Comparison of ENCODE assay signal across 14 cellular contexts in genomic region chr1:151519667-151520066, GRCh38. TPM values are rescaled to one million over a fixed set of nuclear protein-coding genes. Genes with fewer than 3 reads are reported as not detected.
A peak's percentile ranks its signal among the peaks of the same experiment; 100 is the strongest.
DNase-seq lines count a peak whose midpoint lies in the region; ATAC-seq lines count a peak whose summit lies in the region.
"Had no signal": no experiment of that assay in that cellular context is flagged by ENCODE, and none has a peak within 500 bp of the region (broad histone marks: within the 10 kb centered on the region; RNA-seq: fewer than 3 reads in every experiment).

No MANE protein-coding gene starts in this region.

- H3K4me1 Mint-ChIP-seq in T-helper 17 cell, result no peaks in the 10 kb centered on the region
- H3K4me1 Mint-ChIP-seq: CD8-positive, alpha-beta memory T cell; IgD-negative memory B cell had no signal

- no peaks in the 10 kb centered on the region for H3K9me3 ChIP-seq in T-helper 17 cell (ENCODE audit: control insufficient read depth, low read length, poor library complexity, severe bottlenecking)

- no peak overlapping the region for H3K4me3 Mint-ChIP-seq in T-helper 17 cell
- H3K4me3 Mint-ChIP-seq: IgD-negative memory B cell had no signal

- peaks cover 2% of the 10 kb centered on the region for H3K36me3 Mint-ChIP-seq in T-helper 17 cell (ENCODE audit: low read depth)
- H3K36me3 Mint-ChIP-seq: CD8-positive, alpha-beta memory T cell; IgD-negative memory B cell had no signal

- H3K27me3 Mint-ChIP-seq in T-helper 17 cell, result no peaks in the 10 kb centered on the region
- H3K27me3 Mint-ChIP-seq: IgD-negative memory B cell had no signal

- ATAC-seq in T-helper 17 cell, result no peak
- no peak for ATAC-seq in HG03159 (IDR thresholded peaks at IDR 0.05; ENCODE audit: unreplicated experiment)
- ATAC-seq in GM19023 (IDR thresholded peaks at IDR 0.05; ENCODE audit: unreplicated experiment), result no peak
- ATAC-seq in HG03439 (IDR thresholded peaks at IDR 0.05; ENCODE audit: unreplicated experiment), result no peak

- peak overlapping the region; percentile 71 for H3K27ac Mint-ChIP-seq in T-helper 17 cell
- H3K27ac Mint-ChIP-seq: IgD-negative memory B cell had no signal

- DNase-seq in T-helper 17 cell, result no peak
- DNase-seq in left kidney (ENCODE audit: low read depth, low spot score), result peak; percentile 55
- peak; percentile 88 for DNase-seq in renal cortical epithelial cell (ENCODE audit: low read depth)
- no peak for DNase-seq in NCI-H446 (lab: John Stamatoyannopoulos, UW)
- DNase-seq: Calu3; CD8-positive, alpha-beta memory T cell; DMS79 treated with DMSO at 0.1 percent for 48 hours; NCI-H2029; NCI-H526 treated with DMSO at 0.1 percent for 48 hours; Right ventricle myocardium superior had no signal

RNA-seq across cellular contexts. Expression of gene CGN, which starts 8.5 kb away (rescaled TPM):
- under 1 TPM; 0.60 to 0.75 TPM for total RNA-seq in T-helper 17 cell
- total RNA-seq in renal cortical epithelial cell, result 6.6 and 13.2 TPM in 2 replicates

RNA-seq across cellular contexts. Expression of gene TUFT1, which starts 20.4 kb away (rescaled TPM):
- total RNA-seq in T-helper 17 cell (10 to 100 TPM; 11.4 to 18.2 TPM), renal cortical epithelial cell (54.1 and 118 TPM in 2 replicates)

Comparison
In these comparisons a context has a peak if more than half of its experiments do, and no peak if none do; other contexts are left out.
1. DNase-seq: peak in left kidney (single experiment) and renal cortical epithelial cell (single experiment); none in T-helper 17 cell (0 of 3) and NCI-H446 (0 of 2).